ENCODE assay signal across 13 cellular contexts in the genomic region with DNA sequence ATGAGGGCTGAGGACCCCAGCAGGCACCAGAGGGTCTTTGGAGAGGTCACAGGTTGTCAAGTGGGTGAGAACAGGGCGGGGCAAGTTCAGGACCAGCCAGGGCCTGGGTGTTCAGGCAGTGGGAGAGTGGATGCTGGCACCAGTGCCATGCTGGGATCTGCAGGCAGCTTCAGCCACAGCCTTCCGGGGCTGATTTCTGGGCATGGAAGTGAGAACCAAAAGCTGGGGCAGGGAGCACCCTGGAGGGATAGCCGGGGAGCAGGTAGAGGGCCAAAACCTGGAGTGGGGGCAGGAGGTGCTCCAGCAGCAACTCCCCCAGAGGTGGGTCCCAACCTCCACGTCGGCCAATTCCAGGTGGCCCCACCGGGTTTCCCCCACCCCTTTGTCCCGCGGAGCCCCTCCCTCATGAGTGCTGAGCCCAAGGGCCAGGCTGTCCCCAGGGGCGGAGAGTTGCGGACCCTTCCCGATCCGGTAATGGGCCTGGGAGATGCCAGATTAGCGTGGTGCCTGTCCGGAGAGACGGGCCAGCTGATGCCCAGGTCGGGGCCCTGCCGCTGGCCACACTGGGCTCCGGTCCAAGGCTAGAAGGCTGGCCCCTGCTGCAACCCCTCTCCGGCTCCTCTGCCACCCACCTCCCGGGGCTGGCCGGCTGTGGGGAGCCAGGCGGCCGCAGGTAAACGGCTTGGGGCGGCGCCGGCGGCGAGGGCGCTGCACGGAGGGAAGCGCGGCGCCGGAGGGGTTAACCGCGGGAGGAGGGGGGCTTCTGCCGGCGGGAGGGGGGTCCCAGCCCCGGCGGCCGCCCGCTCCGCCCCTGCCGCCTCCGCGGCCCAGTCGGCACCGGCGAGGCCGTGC. TPM values are rescaled to one million over a fixed set of nuclear protein-coding genes. Genes with fewer than 3 reads are reported as not detected.
DNase-seq lines count a peak whose midpoint lies in the region; ATAC-seq and TF ChIP-seq lines count a peak whose summit lies in the region.
"Had no signal": no experiment of that assay in that cellular context is flagged by ENCODE, and none has a peak within 500 bp of the region (broad histone marks: within the 10 kb centered on the region; RNA-seq: fewer than 3 reads in every experiment).

A gene (plus strand): TSS at position 409 of the 852 bp plus-strand sequence. CDS start 1,717 bp downstream, outside the sequence.

- H3K9me3 Mint-ChIP-seq in CD8-positive, alpha-beta memory T cell = peaks cover 0 to 2% (median 0%) of the 10 kb centered on the region in 5 donors
- H3K9me3 Mint-ChIP-seq in glutamatergic neuron (ENCODE audit: unreplicated experiment) = peaks cover 14% of the 10 kb centered on the region

- no peak for TF ChIP-seq POLR2A in prostate gland (IDR thresholded peaks at IDR 0.05)

- no peak for DNase-seq in CD8-positive, alpha-beta memory T cell
- no peak for DNase-seq in T-helper 17 cell
- DNase-seq in glutamatergic neuron = no peak
- DNase-seq in prostate gland (ENCODE audit: low spot score) = no peak
- DNase-seq in NCI-H1048 (lab: John Stamatoyannopoulos, UW) = no peak
- no peak for DNase-seq in NK-92 treated with Interleukin-12 subunit alpha and Interleukin-12 subunit beta, amount 100 ng/mL, for 24 hours (lab: John Stamatoyannopoulos, UW)
- DNase-seq in NK-92 (lab: John Stamatoyannopoulos, UW; ENCODE audit: unreplicated experiment) = no peak
- no peak for DNase-seq in retina
- DNase-seq: GDM1; NCI-H774; stimulated activated naive CD4-positive, alpha-beta T cell treated with Interleukin-2 at 50 U/mL for 16 hours had no signal

- no peak for ATAC-seq in T-helper 17 cell

- peaks cover 36% of the 10 kb centered on the region for H3K27me3 ChIP-seq in CD8-positive, alpha-beta memory T cell (ENCODE audit: insufficient read depth, low read length, poor library complexity, severe bottlenecking)
- H3K27me3 ChIP-seq in prostate gland (replicated peaks; ENCODE audit: insufficient read depth) = peaks cover 5% of the 10 kb centered on the region

- H3K36me3 ChIP-seq in CD8-positive, alpha-beta memory T cell (ENCODE audit: insufficient read depth, low read length) = no peaks in the 10 kb centered on the region
- no peaks in the 10 kb centered on the region for H3K36me3 ChIP-seq in prostate gland
- H3K36me3 ChIP-seq: ovary had no signal

- H3K27ac Mint-ChIP-seq in CD8-positive, alpha-beta memory T cell = peak within 1 kb of the TSS in 2 of 8 donors; percentile 29 to 36
- H3K27ac Mint-ChIP-seq in T-helper 17 cell = peak within 1 kb of the TSS; percentile 84
- no peak within 1 kb of the TSS for H3K27ac Mint-ChIP-seq in glutamatergic neuron (ENCODE audit: unreplicated experiment)

- H3K4me3 Mint-ChIP-seq in CD8-positive, alpha-beta memory T cell = peak within 1 kb of the TSS in 6 of 7 donors; percentile 45 to 76 (median 68)
- H3K4me3 Mint-ChIP-seq in T-helper 17 cell = peak within 1 kb of the TSS; percentile 68
- peak within 1 kb of the TSS; percentile 74 for H3K4me3 Mint-ChIP-seq in glutamatergic neuron (ENCODE audit: unreplicated experiment)

- intact Hi-C loops in prostate gland (cut with DNase I) = no loop called here

- 23% methylated on average over 10 of the region's 51 CpGs for WGBS in prostate gland

- no peaks in the 10 kb centered on the region for H3K9me3 ChIP-seq in CD8-positive, alpha-beta memory T cell (ENCODE audit: low read length)
- H3K9me3 ChIP-seq in T-helper 17 cell (ENCODE audit: control insufficient read depth, low read length, poor library complexity, severe bottlenecking) (no peaks in the 10 kb centered on the region), prostate gland (no peaks in the 10 kb centered on the region)
- H3K9me3 ChIP-seq: ovary had no signal

- POLR2A ChIA-PET in CD8-positive, alpha-beta memory T cell (lab: Charles Lee) = no interaction called here

- H3K4me3 ChIP-seq in CD8-positive, alpha-beta memory T cell (ENCODE audit: low read length) = no peak within 1 kb of the TSS
- peak within 1 kb of the TSS; percentile 5 to 19 for H3K4me3 ChIP-seq in prostate gland
- H3K4me3 ChIP-seq: ovary had no signal

- H3K36me3 Mint-ChIP-seq in CD8-positive, alpha-beta memory T cell = no peaks in the 10 kb centered on the region
- H3K36me3 Mint-ChIP-seq in T-helper 17 cell (ENCODE audit: low read depth) (peaks cover 2% of the 10 kb centered on the region), glutamatergic neuron (ENCODE audit: unreplicated experiment) (peaks cover 5% of the 10 kb centered on the region)

- H3K4me1 Mint-ChIP-seq in CD8-positive, alpha-beta memory T cell = peaks cover 6 to 18% (median 10%) of the 10 kb centered on the region in 3 donors
- H3K4me1 Mint-ChIP-seq in T-helper 17 cell (peaks cover 22% of the 10 kb centered on the region), glutamatergic neuron (ENCODE audit: low read depth, unreplicated experiment) (peaks cover 7% of the 10 kb centered on the region)

- CTCF ChIA-PET in CD8-positive, alpha-beta memory T cell (lab: Charles Lee) = interaction anchor here (1.5 kb wide), 1 partner anchor 13 kb away, joined by 6 read pairs; no protein-coding TSS in a partner anchor

- peaks cover 4% of the 10 kb centered on the region for H3K4me1 ChIP-seq in CD8-positive, alpha-beta memory T cell (ENCODE audit: insufficient read depth, low read length)
- peaks cover 5% of the 10 kb centered on the region for H3K4me1 ChIP-seq in prostate gland (replicated peaks)

- H3K27ac ChIP-seq in CD8-positive, alpha-beta memory T cell (ENCODE audit: low read depth, low read length) = no peak within 1 kb of the TSS
- no peak within 1 kb of the TSS for H3K27ac ChIP-seq in prostate gland
- H3K27ac ChIP-seq: ovary had no signal

- peaks cover 34 to 40% of the 10 kb centered on the region in 2 donors for H3K27me3 Mint-ChIP-seq in CD8-positive, alpha-beta memory T cell
- peaks cover 33% of the 10 kb centered on the region for H3K27me3 Mint-ChIP-seq in T-helper 17 cell
- peaks cover 30% of the 10 kb centered on the region for H3K27me3 Mint-ChIP-seq in glutamatergic neuron (ENCODE audit: unreplicated experiment)

- TF ChIP-seq CTCF in glutamatergic neuron (IDR thresholded peaks at IDR 0.05; ENCODE audit: partially characterized antibody, unreplicated experiment) = no peak
- TF ChIP-seq CTCF in prostate gland (IDR thresholded peaks at IDR 0.05) = no peak

RNA-seq across cellular contexts. Expression of the gene that starts here (rescaled TPM):
- total RNA-seq in CD8-positive, alpha-beta memory T cell = not detected
- polyA plus RNA-seq in CD8-positive, alpha-beta memory T cell = not detected
- total RNA-seq in T-helper 17 cell = under 1 TPM in 1 of 2 donors, not detected in 1; 0.50 TPM
- 0.47 TPM for total RNA-seq in glutamatergic neuron (ENCODE audit: unreplicated experiment)
- not detected for total RNA-seq in prostate gland
- total RNA-seq: activated CD8-positive, alpha-beta memory T cell treated with anti-CD3 and anti-CD28 coated beads for 36 hours; ovary had no signal
- polyA plus RNA-seq: ovary had no signal
